Comparison of ENCODE assay signal across 14 cellular contexts in the genomic region with DNA sequence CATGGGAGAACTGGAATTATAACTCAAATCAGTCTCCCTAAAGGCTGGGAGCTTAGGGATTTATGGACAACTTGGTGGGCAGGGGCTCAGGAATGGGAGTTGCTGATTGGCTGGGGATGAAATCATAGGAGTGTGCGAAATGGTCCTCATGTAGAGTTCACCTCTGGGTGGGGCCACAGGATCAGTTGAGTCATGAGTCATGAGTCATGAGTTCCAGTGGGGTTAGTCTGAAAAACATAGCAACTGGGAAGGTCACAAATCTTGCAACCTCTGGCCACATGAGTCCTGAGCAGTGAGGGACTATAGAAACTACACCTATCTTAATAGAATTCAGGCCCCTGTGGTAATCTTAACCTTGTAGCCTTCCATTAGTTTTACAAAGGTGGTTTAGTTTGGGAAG.
A peak's percentile ranks its signal among the peaks of the same experiment; 100 is the strongest.
DNase-seq lines count a peak whose midpoint lies in the region; ATAC-seq and TF ChIP-seq lines count a peak whose summit lies in the region.
"Had no signal": no experiment of that assay in that cellular context is flagged by ENCODE, and none has a peak within 500 bp of the region (broad histone marks: within the 10 kb centered on the region; RNA-seq: fewer than 3 reads in every experiment).

No MANE protein-coding gene starts in this region.

- H3K9me3 Mint-ChIP-seq in activated T-cell treated with anti-CD3 and anti-CD28 coated beads, Interleukin-2, amount 50 U/mL, for 24 hours, result no peaks in the 10 kb centered on the region
- H3K9me3 Mint-ChIP-seq: activated naive CD4-positive, alpha-beta T cell treated with anti-CD3 and anti-CD28 coated beads, Interleukin-2, amount 10 ng/mL, durations not matched to agents 7 days and 5 days had no signal

- DNase-seq in ACHN, result peak; percentile 30
- peak; percentile 15 to 17 for DNase-seq in SJCRH30
- peak; percentile 88 for DNase-seq in fibroblast of mammary gland (ENCODE audit: low read depth)
- no peak for DNase-seq in ecto neural progenitor cell (ENCODE audit: low spot score)
- no peak for DNase-seq in NCI-H2227 (lab: John Stamatoyannopoulos, UW; ENCODE audit: unreplicated experiment)
- DNase-seq in activated T-cell treated with anti-CD3 and anti-CD28 coated beads, Interleukin-2, amount 50 U/mL, for 24 hours, result no peak
- DNase-seq: activated naive CD4-positive, alpha-beta T cell treated with anti-CD3 and anti-CD28 coated beads, Interleukin-2, amount 10 ng/mL, durations not matched to agents 7 days and 5 days; gastrocnemius medialis; GF-D8; stimulated activated naive CD8-positive, alpha-beta T cell treated with anti-CD3 and anti-CD28 coated beads, Interleukin-15, Interleukin-2, amounts not matched to agents 100 U/mL and 50 U/mL, for 24 hours; T-helper 2 cell had no signal

- H3K4me3 ChIP-seq in SJCRH30, result no peak overlapping the region
- H3K4me3 ChIP-seq in fibroblast of mammary gland (ENCODE audit: control insufficient read depth, low read depth, low read length), result no peak overlapping the region
- H3K4me3 ChIP-seq: BLaER1 treated with 17β-estradiol and CSF1 and Interleukin-3, amounts not matched to agents 10 nM and 100 nM; gastrocnemius medialis had no signal

- no peak overlapping the region for H3K27ac ChIP-seq in SJCRH30
- H3K27ac ChIP-seq: BLaER1 treated with 17β-estradiol and CSF1 and Interleukin-3, amounts not matched to agents 10 nM and 100 nM; gastrocnemius medialis had no signal

- peaks cover 22% of the 10 kb centered on the region for H3K4me1 ChIP-seq in SJCRH30
- H3K4me1 ChIP-seq: gastrocnemius medialis had no signal

- H3K27me3 Mint-ChIP-seq in activated T-cell treated with anti-CD3 and anti-CD28 coated beads, Interleukin-2, amount 50 U/mL, for 24 hours, result no peaks in the 10 kb centered on the region
- H3K27me3 Mint-ChIP-seq: activated naive CD4-positive, alpha-beta T cell treated with anti-CD3 and anti-CD28 coated beads, Interleukin-2, amount 10 ng/mL, durations not matched to agents 7 days and 5 days had no signal

- H3K4me3 Mint-ChIP-seq in activated T-cell treated with anti-CD3 and anti-CD28 coated beads, Interleukin-2, amount 50 U/mL, for 24 hours, result no peak overlapping the region
- H3K4me3 Mint-ChIP-seq: activated naive CD4-positive, alpha-beta T cell treated with anti-CD3 and anti-CD28 coated beads, Interleukin-2, amount 10 ng/mL, durations not matched to agents 7 days and 5 days had no signal

- no peaks in the 10 kb centered on the region for H3K9me3 ChIP-seq in SJCRH30 (replicated peaks)
- H3K9me3 ChIP-seq: gastrocnemius medialis had no signal

- no peak overlapping the region for H3K27ac Mint-ChIP-seq in activated T-cell treated with anti-CD3 and anti-CD28 coated beads, Interleukin-2, amount 50 U/mL, for 24 hours
- H3K27ac Mint-ChIP-seq: activated naive CD4-positive, alpha-beta T cell treated with anti-CD3 and anti-CD28 coated beads, Interleukin-2, amount 10 ng/mL, durations not matched to agents 7 days and 5 days had no signal

- in situ Hi-C loops in ACHN (cut with HindIII; ENCODE audit: low pct_ligation_motif_present, low pct_unique_long_range_greater_than_20kb, low sequenced_read_pairs), result no loop called here

- no peaks in the 10 kb centered on the region for H3K27me3 ChIP-seq in SJCRH30
- H3K27me3 ChIP-seq: BLaER1 treated with 17β-estradiol and CSF1 and Interleukin-3, amounts not matched to agents 10 nM and 100 nM; gastrocnemius medialis had no signal

- ATAC-seq in HG03442 (IDR thresholded peaks at IDR 0.05; ENCODE audit: unreplicated experiment), result peak; percentile 50
- ATAC-seq in GM18868 (IDR thresholded peaks at IDR 0.05; ENCODE audit: unreplicated experiment), result no peak
- ATAC-seq: gastrocnemius medialis; stimulated activated naive CD8-positive, alpha-beta T cell treated with anti-CD3 and anti-CD28 coated beads, Interleukin-15, Interleukin-2, amounts not matched to agents 100 U/mL and 50 U/mL, for 24 hours had no signal

- no peaks in the 10 kb centered on the region for H3K4me1 Mint-ChIP-seq in activated T-cell treated with anti-CD3 and anti-CD28 coated beads, Interleukin-2, amount 50 U/mL, for 24 hours (ENCODE audit: low read depth)
- H3K4me1 Mint-ChIP-seq: activated naive CD4-positive, alpha-beta T cell treated with anti-CD3 and anti-CD28 coated beads, Interleukin-2, amount 10 ng/mL, durations not matched to agents 7 days and 5 days had no signal

- no peaks in the 10 kb centered on the region for H3K36me3 Mint-ChIP-seq in activated T-cell treated with anti-CD3 and anti-CD28 coated beads, Interleukin-2, amount 50 U/mL, for 24 hours (ENCODE audit: low read depth)
- H3K36me3 Mint-ChIP-seq: activated naive CD4-positive, alpha-beta T cell treated with anti-CD3 and anti-CD28 coated beads, Interleukin-2, amount 10 ng/mL, durations not matched to agents 7 days and 5 days had no signal

- H3K36me3 ChIP-seq in SJCRH30, result no peaks in the 10 kb centered on the region
- H3K36me3 ChIP-seq: BLaER1 treated with 17β-estradiol and CSF1 and Interleukin-3, amounts not matched to agents 10 nM and 100 nM; gastrocnemius medialis had no signal

- no peak for TF ChIP-seq CTCF in fibroblast of mammary gland (conservative IDR thresholded peaks at IDR 0.05; ENCODE audit: control insufficient read depth, insufficient read depth, low read depth, low read length)

Comparison
In these comparisons a context has a peak if more than half of its experiments do, and no peak if none do; other contexts are left out.
1. DNase-seq: peak in ACHN (single experiment), SJCRH30 (2 of 2) and fibroblast of mammary gland (single experiment); none in ecto neural progenitor cell (single experiment), NCI-H2227 (single experiment) and activated T-cell treated with anti-CD3 and anti-CD28 coated beads, Interleukin-2, amount 50 U/mL, for 24 hours (single experiment).